ENCODE assay signal across 12 cellular contexts in the genomic region with DNA sequence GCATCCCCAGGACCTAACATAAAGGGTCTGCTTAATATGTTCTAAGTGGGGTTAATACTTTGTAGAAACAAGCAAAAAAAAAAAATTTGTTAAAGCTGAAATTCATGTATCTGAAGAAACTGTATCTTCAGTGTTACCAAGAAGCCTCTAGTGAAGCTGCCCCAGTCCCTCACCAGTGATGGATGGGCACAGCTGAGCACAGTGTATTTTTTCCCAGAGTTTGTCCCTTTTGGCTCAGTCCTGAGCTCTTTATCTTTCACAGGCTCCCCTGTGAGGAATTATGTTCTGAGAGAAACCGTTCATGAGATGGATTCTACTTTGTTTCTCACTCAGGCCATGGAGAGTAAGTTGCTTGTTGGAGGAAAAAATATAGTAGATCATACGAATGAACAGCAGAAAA.
"Had no signal": no experiment of that assay in that cellular context is flagged by ENCODE, and none has a peak within 500 bp of the region (broad histone marks: within the 10 kb centered on the region; RNA-seq: fewer than 3 reads in every experiment).

No MANE protein-coding gene starts in this region.

- H3K9me3 ChIP-seq: prostate gland, SJSA1 had no signal

- H3K4me3 ChIP-seq: prostate gland, SJSA1 had no signal

- DNase-seq: cortex of kidney; effector CD8-positive, alpha-beta T cell; foreskin melanocyte; kidney glomerular epithelial cell; mesendoderm; occipital lobe; right cardiac atrium; small intestine had no signal

- H3K27me3 ChIP-seq: SJSA1 had no signal

- H3K27ac ChIP-seq: prostate gland, SJSA1 had no signal

- H3K27me3 Mint-ChIP-seq: brain; natural killer cell treated with Interleukin-12 subunit alpha and Interleukin-12 subunit beta and Interleukin-15 and Interleukin-18, amount 100 ng/mL, for 72 hours had no signal

- ATAC-seq: natural killer cell treated with Interleukin-12 subunit alpha and Interleukin-12 subunit beta and Interleukin-15 and Interleukin-18, amount 100 ng/mL, for 72 hours had no signal

- H3K36me3 ChIP-seq: prostate gland had no signal

- H3K9me3 Mint-ChIP-seq: brain; natural killer cell treated with Interleukin-12 subunit alpha and Interleukin-12 subunit beta and Interleukin-15 and Interleukin-18, amount 100 ng/mL, for 72 hours had no signal

- H3K4me1 ChIP-seq: prostate gland, SJSA1 had no signal

- H3K4me3 Mint-ChIP-seq: natural killer cell treated with Interleukin-12 subunit alpha and Interleukin-12 subunit beta and Interleukin-15 and Interleukin-18, amount 100 ng/mL, for 72 hours had no signal
